In genomic region chr3:38138347-38139190, GRCh38 we compare ENCODE assay signal across 7 cellular contexts. TPM values are rescaled to one million over a fixed set of nuclear protein-coding genes. Genes with fewer than 3 reads are reported as not detected.
DNase-seq lines count a peak whose midpoint lies in the region; ATAC-seq and TF ChIP-seq lines count a peak whose summit lies in the region.

Gene MYD88, plus strand, starts transcription at chr3:38138661. Its CDS starts 40 bp downstream, at chr3:38138701.

- CTCF ChIA-PET in activated CD8-positive, alpha-beta memory T cell treated with anti-CD3 and anti-CD28 coated beads for 36 hours (lab: Charles Lee): interaction anchor here (0.9 to 2.5 kb wide), 2 partner anchors 15 to 26 kb away, joined by 3 to 13 read pairs; partner anchors contain the start of gene OXSR1

- peak within 1 kb of the TSS; percentile 92 for H3K4me3 Mint-ChIP-seq in memory B cell

- H3K9me3 Mint-ChIP-seq in memory B cell: no peaks in the 10 kb centered on the region

- H3K36me3 ChIP-seq in effector memory CD4-positive, alpha-beta T cell (ENCODE audit: control insufficient read depth, insufficient read depth, low read length): peaks cover 33% of the 10 kb centered on the region

- peaks cover 34% of the 10 kb centered on the region for H3K4me1 ChIP-seq in effector memory CD4-positive, alpha-beta T cell (ENCODE audit: control insufficient read depth, insufficient read depth, low read length, poor library complexity, severe bottlenecking)

- H3K27me3 ChIP-seq in effector memory CD4-positive, alpha-beta T cell (replicated peaks; ENCODE audit: control insufficient read depth, insufficient read depth, low read length, poor library complexity, severe bottlenecking): no peaks in the 10 kb centered on the region

- H3K27me3 Mint-ChIP-seq in memory B cell: no peaks in the 10 kb centered on the region

- H3K36me3 Mint-ChIP-seq in memory B cell: peaks cover 16% of the 10 kb centered on the region

- peak within 1 kb of the TSS; percentile 80 for H3K4me3 ChIP-seq in effector memory CD4-positive, alpha-beta T cell (ENCODE audit: insufficient read depth, low read depth, low read length, poor library complexity, severe bottlenecking)

- H3K27ac ChIP-seq in effector memory CD4-positive, alpha-beta T cell (ENCODE audit: insufficient read depth, low read length, poor library complexity, severe bottlenecking): peak within 1 kb of the TSS; percentile 85

- POLR2A ChIA-PET in activated CD8-positive, alpha-beta memory T cell treated with anti-CD3 and anti-CD28 coated beads for 36 hours (lab: Charles Lee): interaction anchor here (0.6 to 5.0 kb wide), 2 partner anchors 27 to 85 kb away, joined by 4 to 86 read pairs; partner anchors contain the start of gene OXSR1

- peaks cover 52% of the 10 kb centered on the region for H3K4me1 Mint-ChIP-seq in memory B cell

- ATAC-seq in HG02885 (IDR thresholded peaks at IDR 0.05; ENCODE audit: poor library complexity, unreplicated experiment) (peak; percentile 40), memory B cell (ENCODE audit: low read depth) (peak; percentile 66)

- DNase-seq in NK-92 treated with Interleukin-12 subunit alpha and Interleukin-12 subunit beta, amount 100 ng/mL, for 24 hours (lab: John Stamatoyannopoulos, UW): peak; percentile 66
- DNase-seq in effector memory CD4-positive, alpha-beta T cell: peak; percentile 67 to 74 (median 71)
- peak; percentile 79 to 85 for DNase-seq in memory B cell (ENCODE audit: low spot score in 2 of 2)
- DNase-seq in stimulated activated CD8-positive, alpha-beta memory T cell treated with anti-CD3 and anti-CD28 coated beads, Interleukin-12 subunit alpha, Interleukin-12 subunit beta, amount 100 ng/mL, for 24 hours (ENCODE audit: extremely low read depth): peak; percentile 70

- TF ChIP-seq POLR2A in GM18526 (IDR thresholded peaks at IDR 0.05; ENCODE audit: extremely low read depth, insufficient read length): peak; percentile 93

- H3K9me3 ChIP-seq in effector memory CD4-positive, alpha-beta T cell (ENCODE audit: control insufficient read depth, low read length): no peaks in the 10 kb centered on the region

- H3K27ac Mint-ChIP-seq in memory B cell: peak within 1 kb of the TSS; percentile 94

RNA-seq across cellular contexts. Expression of gene MYD88, which starts in this region (rescaled TPM):
- 10 to 100 TPM; 34.2 to 34.5 TPM for total RNA-seq in activated CD8-positive, alpha-beta memory T cell treated with anti-CD3 and anti-CD28 coated beads for 36 hours

Comparison
In these comparisons a context has a peak if more than half of its experiments do, and no peak if none do; other contexts are left out.
1. Peak in every context shown above with its lines: DNase-seq, ATAC-seq, H3K4me3 ChIP-seq and H3K27ac ChIP-seq.